Comparison of ENCODE assay signal across 20 cellular contexts in the genomic region with DNA sequence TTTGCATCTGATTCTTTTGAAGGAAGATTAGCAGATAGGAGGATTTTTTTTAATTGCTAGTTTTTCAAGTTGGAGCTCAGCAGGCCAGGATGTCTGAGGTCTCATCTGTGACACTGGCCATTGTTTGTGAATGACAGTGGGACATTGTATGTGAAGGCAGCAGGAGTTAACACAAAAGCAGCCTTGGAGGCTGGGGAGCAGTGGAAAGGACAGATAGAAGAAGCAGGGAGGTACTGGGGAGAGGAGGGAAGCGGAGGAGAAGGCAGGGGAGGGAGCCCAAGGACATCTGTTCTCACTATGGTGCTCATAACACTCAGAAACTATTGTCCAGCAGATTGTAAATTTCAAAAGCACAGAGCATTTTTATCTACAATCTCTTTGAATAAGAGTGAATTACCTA.
"Had no signal": no experiment of that assay in that cellular context is flagged by ENCODE, and none has a peak within 500 bp of the region (broad histone marks: within the 10 kb centered on the region; RNA-seq: fewer than 3 reads in every experiment).

No MANE protein-coding gene starts in this region.

- DNase-seq: activated CD4-positive, alpha-beta T cell treated with anti-CD3 and anti-CD28 coated beads for 4 hours; activated CD8-positive, alpha-beta memory T cell treated with anti-CD3 and anti-CD28 coated beads, Interleukin-2, amount 50 U/mL, for 4 hours; activated CD8-positive, alpha-beta T cell treated with anti-CD3 and anti-CD28 coated beads for 36 hours; activated gamma-delta T cell treated with Interleukin-2 at 50 U/mL for 16 hours; activated naive CD4-positive, alpha-beta T cell treated with anti-CD3 and anti-CD28 coated beads, Interleukin-2, amount 50 U/mL, for 16 hours; activated naive CD8-positive, alpha-beta T cell treated with anti-CD3 and anti-CD28 coated beads, Interleukin-2, amount 10 ng/mL, durations not matched to agents 7 days and 5 days; activated T-cell treated with anti-CD3 and anti-CD28 coated beads, Interleukin-2, amount 50 U/mL, for 72 hours; adrenal gland; Kasumi-1; NCI-H1105 treated with DMSO at 0.1 percent for 48 hours; NCI-H146; NCI-H187 treated with DMSO at 0.1 percent for 48 hours; NCI-H2081 treated with DMSO at 0.1 percent for 48 hours; NCI-H446; NCI-H524; SIG-M5; T-cell; T-helper 2 cell; T1000 had no signal

- H3K36me3 Mint-ChIP-seq: activated naive CD8-positive, alpha-beta T cell treated with anti-CD3 and anti-CD28 coated beads, Interleukin-2, amount 10 ng/mL, durations not matched to agents 7 days and 5 days; T-cell had no signal

- H3K27ac ChIP-seq: adrenal gland had no signal

- H3K4me1 ChIP-seq: adrenal gland had no signal

- H3K27ac Mint-ChIP-seq: activated CD8-positive, alpha-beta T cell treated with anti-CD3 and anti-CD28 coated beads for 36 hours; activated naive CD8-positive, alpha-beta T cell treated with anti-CD3 and anti-CD28 coated beads, Interleukin-2, amount 10 ng/mL, durations not matched to agents 7 days and 5 days; activated T-cell treated with anti-CD3 and anti-CD28 coated beads, Interleukin-2, amount 50 U/mL, for 72 hours; activated T-helper 2 cell treated with anti-CD3 and anti-CD28 coated beads, Interferon-gamma antibody, Interleukin-2, Interleukin-4, amounts not matched to agents 10 μg/mL and 5 μg/mL and 100 μg/mL, durations not matched to agents 14 hours and 24 hours and 36 hours; T-cell had no signal

- H3K4me3 Mint-ChIP-seq: activated CD8-positive, alpha-beta T cell treated with anti-CD3 and anti-CD28 coated beads for 36 hours; activated naive CD8-positive, alpha-beta T cell treated with anti-CD3 and anti-CD28 coated beads, Interleukin-2, amount 10 ng/mL, durations not matched to agents 7 days and 5 days; activated T-cell treated with anti-CD3 and anti-CD28 coated beads, Interleukin-2, amount 50 U/mL, for 72 hours; T-cell had no signal

- H3K9me3 ChIP-seq: adrenal gland had no signal

- H3K27me3 Mint-ChIP-seq: activated CD8-positive, alpha-beta T cell treated with anti-CD3 and anti-CD28 coated beads for 36 hours had no signal

- H3K4me3 ChIP-seq: adrenal gland had no signal

- H3K4me1 Mint-ChIP-seq: activated naive CD8-positive, alpha-beta T cell treated with anti-CD3 and anti-CD28 coated beads, Interleukin-2, amount 10 ng/mL, durations not matched to agents 7 days and 5 days; T-cell had no signal

- H3K9me3 Mint-ChIP-seq: activated CD8-positive, alpha-beta T cell treated with anti-CD3 and anti-CD28 coated beads for 36 hours; activated naive CD8-positive, alpha-beta T cell treated with anti-CD3 and anti-CD28 coated beads, Interleukin-2, amount 10 ng/mL, durations not matched to agents 7 days and 5 days; activated T-helper 2 cell treated with anti-CD3 and anti-CD28 coated beads, Interferon-gamma antibody, Interleukin-2, Interleukin-4, amounts not matched to agents 10 μg/mL and 5 μg/mL and 100 μg/mL, durations not matched to agents 14 hours and 24 hours and 36 hours; T-cell had no signal

- ATAC-seq: activated CD8-positive, alpha-beta T cell treated with anti-CD3 and anti-CD28 coated beads for 36 hours; activated T-cell treated with anti-CD3 and anti-CD28 coated beads, Interleukin-2, amount 50 U/mL, for 72 hours; T-cell had no signal

- H3K36me3 ChIP-seq: adrenal gland had no signal

- H3K27me3 ChIP-seq: adrenal gland had no signal
